In genomic region chr12:20646239-20646827, GRCh38 we compare ENCODE assay signal across 8 cellular contexts. TPM values are rescaled to one million over a fixed set of nuclear protein-coding genes. Genes with fewer than 3 reads are reported as not detected.
DNase-seq lines count a peak whose midpoint lies in the region; ATAC-seq lines count a peak whose summit lies in the region.

No MANE protein-coding gene starts in this region.

- DNase-seq in Ammon's horn (ENCODE audit: low spot score) (peak; percentile 58), H4 (ENCODE audit: low spot score) (peak; percentile 36), NCI-H526 (lab: John Stamatoyannopoulos, UW) (peak; percentile 37 to 62), dermis microvascular lymphatic vessel endothelial cell (ENCODE audit: low read depth in 2 of 2) (peak; percentile 24 to 51), midbrain (lab: John Stamatoyannopoulos, UW) (peak; percentile 54)
- no peak for DNase-seq in stimulated activated CD4-positive, alpha-beta T cell treated with anti-CD3 and anti-CD28 coated beads, Interleukin-15, amount 100 ng/mL, for 24 hours
- no peak for DNase-seq in activated naive CD4-positive, alpha-beta T cell treated with Interleukin-2 at 50 U/mL for 16 hours

- ATAC-seq in HG03378 (IDR thresholded peaks at IDR 0.05; ENCODE audit: unreplicated experiment) = no peak

RNA-seq across cellular contexts. Expression of gene SLCO1C1, which starts 48.8 kb away (rescaled TPM):
- 0.04 TPM in 1 of 2 replicates, not detected in the other for total RNA-seq in H4 (2014; rRNA removed; shearing (Covaris generic))
- total RNA-seq in dermis microvascular lymphatic vessel endothelial cell = not detected in 2 replicates

Comparison
In these comparisons a context has a peak if more than half of its experiments do, and no peak if none do; other contexts are left out.
1. DNase-seq: peak in Ammon's horn (single experiment), H4 (single experiment), NCI-H526 (2 of 2), dermis microvascular lymphatic vessel endothelial cell (2 of 2) and midbrain (single experiment); none in stimulated activated CD4-positive, alpha-beta T cell treated with anti-CD3 and anti-CD28 coated beads, Interleukin-15, amount 100 ng/mL, for 24 hours (single experiment) and activated naive CD4-positive, alpha-beta T cell treated with Interleukin-2 at 50 U/mL for 16 hours (single experiment).